Comparison of ENCODE assay signal across 29 cellular contexts in genomic region chr7:338295-339061, GRCh38. TPM values are rescaled to one million over a fixed set of nuclear protein-coding genes. Genes with fewer than 3 reads are reported as not detected.
"Had no signal": no experiment of that assay in that cellular context is flagged by ENCODE, and none has a peak within 500 bp of the region (broad histone marks: within the 10 kb centered on the region; RNA-seq: fewer than 3 reads in every experiment).

No MANE protein-coding gene starts in this region.

- H3K79me2 ChIP-seq: parathyroid adenoma had no signal

- H3K27ac ChIP-seq: breast epithelium, esophagus muscularis mucosa, foreskin keratinocyte, heart right ventricle, parathyroid adenoma, psoas muscle, thoracic aorta, uterus had no signal

- H3K36me3 ChIP-seq: breast epithelium, esophagus muscularis mucosa, heart right ventricle, thoracic aorta, uterus had no signal

- H3K4me3 ChIP-seq: breast epithelium, esophagus muscularis mucosa, heart right ventricle, psoas muscle, thoracic aorta, uterus had no signal

- FAIRE-seq: colon had no signal

- H3K9ac ChIP-seq: parathyroid adenoma had no signal

- DNase-seq: activated CD4-positive, alpha-beta memory T cell treated with anti-CD3 and anti-CD28 coated beads, Interleukin-2, amount 10 ng/mL, durations not matched to agents 7 days and 5 days; activated CD4-positive, alpha-beta T cell treated with anti-CD3 and anti-CD28 coated beads, Interleukin-2, amount 10 ng/mL, durations not matched to agents 7 days and 5 days; activated CD4-positive, CD25-positive, alpha-beta regulatory T cell treated with anti-CD3 and anti-CD28 coated beads, Interleukin-2, amount 50 U/mL, for 72 hours; activated CD8-positive, alpha-beta memory T cell treated with anti-CD3 and anti-CD28 coated beads, Interleukin-2, amount 50 U/mL, for 48 hours; activated gamma-delta T cell; activated naive CD4-positive, alpha-beta T cell treated with anti-CD3 and anti-CD28 coated beads, Interleukin-2, amount 10 ng/mL, durations not matched to agents 7 days and 5 days; activated T-cell treated with anti-CD3 and anti-CD28 coated beads, Interleukin-2, amount 50 U/mL, for 24 hours; amniotic stem cell; dermis blood vessel endothelial cell; effector CD4-positive, alpha-beta T cell; foreskin keratinocyte; mammary epithelial cell; naive B cell; nephron progenitor cell; nucleus accumbens; stimulated activated CD4-positive, alpha-beta T cell treated with anti-CD3 and anti-CD28 coated beads, Interleukin-2, amount 100 ng/mL, for 48 hours; stimulated activated naive CD4-positive, alpha-beta T cell treated with Interleukin-2 at 50 U/mL for 16 hours; T-helper 2 cell; trophoblast cell; uterus had no signal

- H3K4me1 ChIP-seq: foreskin keratinocyte, parathyroid adenoma, uterus had no signal

- ATAC-seq: foreskin keratinocyte, heart right ventricle, psoas muscle had no signal

- H3K27me3 ChIP-seq: breast epithelium, esophagus muscularis mucosa, heart right ventricle, uterus had no signal

- H2AFZ ChIP-seq: parathyroid adenoma had no signal

- H3K9me3 ChIP-seq: breast epithelium, esophagus muscularis mucosa, heart right ventricle, psoas muscle, thoracic aorta, uterus had no signal

RNA-seq across cellular contexts. Expression of gene FOXL3, which starts 48.5 kb away (rescaled TPM):
- total RNA-seq: activated CD4-positive, alpha-beta memory T cell treated with anti-CD3 and anti-CD28 coated beads, Interleukin-2, amount 10 ng/mL, durations not matched to agents 7 days and 5 days; activated CD4-positive, alpha-beta T cell treated with anti-CD3 and anti-CD28 coated beads, Interleukin-2, amount 10 ng/mL, durations not matched to agents 7 days and 5 days; breast epithelium; dermis blood vessel endothelial cell; esophagus muscularis mucosa; foreskin keratinocyte; heart right ventricle; liver; mammary epithelial cell; psoas muscle; subcutaneous adipose tissue; thoracic aorta; uterus had no signal
- polyA plus RNA-seq: foreskin keratinocyte, heart right ventricle, liver, mammary epithelial cell, psoas muscle had no signal
